In genomic region chr16:28878083-28878926, GRCh38 we compare ENCODE assay signal across 8 cellular contexts. TPM values are rescaled to one million over a fixed set of nuclear protein-coding genes. Genes with fewer than 3 reads are reported as not detected.
DNase-seq lines count a peak whose midpoint lies in the region; ATAC-seq and TF ChIP-seq lines count a peak whose summit lies in the region.

Gene ATP2A1 (plus strand): TSS chr16:28878488. CDS start chr16:28878672, 184 bp downstream.

- H3K9me3 Mint-ChIP-seq in CD8-positive, alpha-beta T cell: no peaks in the 10 kb centered on the region

- H3K4me3 Mint-ChIP-seq in CD8-positive, alpha-beta T cell: peak within 1 kb of the TSS; percentile 86

- H3K4me1 Mint-ChIP-seq in CD8-positive, alpha-beta T cell (ENCODE audit: low read depth): peaks cover 16% of the 10 kb centered on the region

- peak within 1 kb of the TSS; percentile 88 for H3K4me3 ChIP-seq in CD8-positive, alpha-beta T cell (ENCODE audit: low read depth, low read length)
- peak within 1 kb of the TSS; percentile 77 for H3K4me3 ChIP-seq in OCI-LY7 (ENCODE audit: low read depth, low read length, poor library complexity, severe bottlenecking)
- H3K4me3 ChIP-seq in epithelial cell of proximal tubule (ENCODE audit: low read depth, low read length): peak within 1 kb of the TSS; percentile 73
- H3K4me3 ChIP-seq in osteoblast (ENCODE audit: insufficient read depth, low read length): peak within 1 kb of the TSS; percentile 78

- no peaks in the 10 kb centered on the region for H3K36me3 ChIP-seq in CD8-positive, alpha-beta T cell (ENCODE audit: insufficient read depth, low read length)
- H3K36me3 ChIP-seq in OCI-LY7 (ENCODE audit: insufficient read depth, low read length): peaks cover 14% of the 10 kb centered on the region
- H3K36me3 ChIP-seq in osteoblast (ENCODE audit: insufficient read depth, low read length): peaks cover 9% of the 10 kb centered on the region

- peaks cover 11% of the 10 kb centered on the region for H3K27me3 Mint-ChIP-seq in CD8-positive, alpha-beta T cell (ENCODE audit: low read depth)

- peak within 1 kb of the TSS; percentile 60; the same call in 1 of the 2 replicates for H2AFZ ChIP-seq in OCI-LY7 (ENCODE audit: low read length)
- H2AFZ ChIP-seq in osteoblast (ENCODE audit: low read length): peak within 1 kb of the TSS; percentile 88

- H3K4me2 ChIP-seq in OCI-LY7 (ENCODE audit: low read length) (peak within 1 kb of the TSS; percentile 92), osteoblast (ENCODE audit: insufficient read depth, low read length) (peak within 1 kb of the TSS; percentile 92)

- no peak for DNase-seq in CD8-positive, alpha-beta T cell
- DNase-seq in OCI-LY7 (ENCODE audit: low spot score) (no peak), epithelial cell of proximal tubule (ENCODE audit: low read depth) (no peak), osteoblast (ENCODE audit: insufficient read length, low spot score, missing footprints) (peak; percentile 54), HEK293T (ENCODE audit: extremely low spot score) (no peak), COLO829 (ENCODE audit: low spot score) (no peak)

- no TSS peak for BruUV-seq in OCI-LY7 (replicated peaks; lab: Mats Ljungman, UMichigan)

- peaks cover 9% of the 10 kb centered on the region for H3K4me1 ChIP-seq in CD8-positive, alpha-beta T cell (ENCODE audit: insufficient read depth, low read length)
- H3K4me1 ChIP-seq in OCI-LY7 (ENCODE audit: insufficient read depth, low read length, poor library complexity, severe bottlenecking) (peaks cover 24% of the 10 kb centered on the region), osteoblast (ENCODE audit: insufficient read depth, low read length) (peaks cover 14% of the 10 kb centered on the region)

- no peak for TF ChIP-seq CTCF in CD8-positive, alpha-beta T cell (IDR thresholded peaks at IDR 0.05)
- TF ChIP-seq CTCF in OCI-LY7 (conservative IDR thresholded peaks at IDR 0.05; ENCODE audit: low read length) (no peak), epithelial cell of proximal tubule (conservative IDR thresholded peaks at IDR 0.05; ENCODE audit: low read depth, low read length) (no peak), osteoblast (IDR thresholded peaks at IDR 0.05; ENCODE audit: extremely low read depth, low read depth, low read length) (no peak)

- no peaks in the 10 kb centered on the region for H3K27me3 ChIP-seq in CD8-positive, alpha-beta T cell (ENCODE audit: insufficient read depth, low read length)
- no peaks in the 10 kb centered on the region for H3K27me3 ChIP-seq in osteoblast (ENCODE audit: insufficient read depth, low read length)

- H3K79me2 ChIP-seq in OCI-LY7 (ENCODE audit: insufficient read depth, low read depth, low read length) (peaks cover 6% of the 10 kb centered on the region; the same call in 1 of the 2 replicates), osteoblast (ENCODE audit: insufficient read depth, low read length) (no peaks in the 10 kb centered on the region)

- peaks cover 7% of the 10 kb centered on the region for H3K36me3 Mint-ChIP-seq in CD8-positive, alpha-beta T cell

- no peaks in the 10 kb centered on the region for H3K9me2 ChIP-seq in OCI-LY7 (ENCODE audit: insufficient read depth, low read length)

- CTCF ChIA-PET in CD8-positive, alpha-beta T cell (lab: Charles Lee): interaction anchor here (3.1 kb wide), 1 partner anchor 68 kb away, joined by 18 read pairs; no protein-coding TSS in a partner anchor
- CTCF ChIA-PET in OCI-LY7 (lab: Charles Lee; ENCODE audit: unreplicated experiment) (interaction anchor here (1.3 kb wide), 1 partner anchor 58 kb away, joined by 3 read pairs; no protein-coding TSS in a partner anchor), HEK293T (lab: Yijun Ruan, JAX) (no interaction called here)

- H4K20me1 ChIP-seq in OCI-LY7 (ENCODE audit: insufficient read depth, low read length) (no peaks in the 10 kb centered on the region), osteoblast (ENCODE audit: insufficient read depth, low read length) (peaks cover 6% of the 10 kb centered on the region)

- no peak within 1 kb of the TSS for H3K27ac Mint-ChIP-seq in CD8-positive, alpha-beta T cell

- intact Hi-C loops in CD8-positive, alpha-beta T cell (cut with DNase I, micrococcal nuclease): no loop called here
- intact Hi-C loops in OCI-LY7 (cut with micrococcal nuclease; ENCODE audit: unreplicated experiment): loop anchor here (10.0 kb wide), 1 partner anchor 1876 kb away; no protein-coding TSS in a partner anchor

- POLR2A ChIA-PET in CD8-positive, alpha-beta T cell (lab: Charles Lee): interaction anchor here (2.9 kb wide), 1 partner anchor 31 kb away, joined by 12 read pairs; the partner anchor contains the start of gene TUFM
- POLR2A ChIA-PET in OCI-LY7 (lab: Charles Lee): interaction anchor here (0.6 to 1.4 kb wide), 4 partner anchors 14 to 67 kb away, joined by 3 to 5 read pairs (median 4); no protein-coding TSS in a partner anchor
- POLR2A ChIA-PET in HEK293T (lab: Yijun Ruan, JAX): interaction anchor here (1.6 to 2.6 kb wide), 3 partner anchors 16 to 72 kb away, joined by 3 to 17 read pairs (median 7); partner anchors contain the start of genes NFATC2IP and SH2B1

- no peaks in the 10 kb centered on the region for H3K9me3 ChIP-seq in CD8-positive, alpha-beta T cell (ENCODE audit: low read length)
- H3K9me3 ChIP-seq in OCI-LY7 (ENCODE audit: low read length): no peaks in the 10 kb centered on the region
- no peaks in the 10 kb centered on the region for H3K9me3 ChIP-seq in osteoblast (ENCODE audit: low read depth, low read length)

- no peak within 1 kb of the TSS for H3K27ac ChIP-seq in CD8-positive, alpha-beta T cell (ENCODE audit: low read depth, low read length)
- H3K27ac ChIP-seq in OCI-LY7 (ENCODE audit: low read depth, low read length, poor library complexity, severe bottlenecking) (peak within 1 kb of the TSS; percentile 64), osteoblast (ENCODE audit: low read depth, low read length) (peak within 1 kb of the TSS; percentile 41)

- no peak for ATAC-seq in CD8-positive, alpha-beta T cell
- no peak for ATAC-seq in HG03439 (IDR thresholded peaks at IDR 0.05; ENCODE audit: unreplicated experiment)
- no peak for ATAC-seq in GM21367 (IDR thresholded peaks at IDR 0.05; ENCODE audit: unreplicated experiment)

TF ChIP-seq in HEK293T, 16 proteins besides CTCF, POLR2A, EP300 and RAD21:
- TF ChIP-seq PKNOX1 (IDR thresholded peaks at IDR 0.05): no peak
- no peak for TF ChIP-seq FOXM1 (IDR thresholded peaks at IDR 0.05; ENCODE audit: borderline replicate concordance)
- no peak for TF ChIP-seq ZNF384 (IDR thresholded peaks at IDR 0.05)
- TF ChIP-seq NFRKB (IDR thresholded peaks at IDR 0.05): no peak
- TF ChIP-seq HDGF (IDR thresholded peaks at IDR 0.05; ENCODE audit: borderline replicate concordance): no peak
- no peak for TF ChIP-seq LEF1 (IDR thresholded peaks at IDR 0.05; ENCODE audit: borderline replicate concordance)
- TF ChIP-seq BHLHE40 (IDR thresholded peaks at IDR 0.05; ENCODE audit: borderline replicate concordance): no peak
- no peak for TF ChIP-seq ARNT (IDR thresholded peaks at IDR 0.05)
- no peak for TF ChIP-seq SP1 (IDR thresholded peaks at IDR 0.05)
- TF ChIP-seq ELF4 (IDR thresholded peaks at IDR 0.05): no peak
- TF ChIP-seq CTBP1 (IDR thresholded peaks at IDR 0.05; ENCODE audit: borderline replicate concordance): no peak
- TF ChIP-seq SUZ12 (IDR thresholded peaks at IDR 0.05): no peak
- TF ChIP-seq TARDBP (IDR thresholded peaks at IDR 0.05): no peak
- no peak for TF ChIP-seq L3MBTL2 (conservative IDR thresholded peaks at IDR 0.05)
- TF ChIP-seq FOXK2 (IDR thresholded peaks at IDR 0.05): no peak
- no peak for TF ChIP-seq FOXA1 (IDR thresholded peaks at IDR 0.05)

RNA-seq across cellular contexts. Expression of gene ATP2A1, which starts in this region (rescaled TPM):
- total RNA-seq in CD8-positive, alpha-beta T cell: under 1 TPM; 0.24 to 0.97 TPM
- 1.0 and 5.0 TPM in 2 replicates for total RNA-seq in OCI-LY7 (2014; rRNA removed; shearing (Covaris generic))
- total RNA-seq in OCI-LY7 (2022): 4.4 and 5.0 TPM in 2 replicates
- total RNA-seq in epithelial cell of proximal tubule: 0.14 and 0.92 TPM in 2 replicates
- 0.29 and 0.36 TPM in 2 replicates for total RNA-seq in osteoblast

Comparison
In these comparisons a context has a peak if more than half of its experiments do, and no peak if none do; other contexts are left out.
1. Peak in DNase-seq, H3K4me3 ChIP-seq, H3K27ac ChIP-seq and H3K4me2 ChIP-seq in osteoblast; RNA of the gene not detected or under 1 TPM.